ENCODE assay signal across 8 cellular contexts in genomic region chr7:29989257-29989995, GRCh38. TPM values are rescaled to one million over a fixed set of nuclear protein-coding genes. Genes with fewer than 3 reads are reported as not detected.
DNase-seq lines count a peak whose midpoint lies in the region; ATAC-seq and TF ChIP-seq lines count a peak whose summit lies in the region.

Gene SCRN1 (minus strand): TSS chr7:29989801. CDS start chr7:29969067, 20,734 bp downstream.

- peak; percentile 61 for ATAC-seq in CD4-positive, alpha-beta T cell (ENCODE audit: poor library complexity)
- ATAC-seq in GM19372 (IDR thresholded peaks at IDR 0.05; ENCODE audit: low read depth, unreplicated experiment): peak; percentile 35
- peak; percentile 39 for ATAC-seq in HG03571 (IDR thresholded peaks at IDR 0.05; ENCODE audit: unreplicated experiment)
- ATAC-seq in GM19328 (IDR thresholded peaks at IDR 0.05; ENCODE audit: unreplicated experiment): no peak

- no peaks in the 10 kb centered on the region for H3K9me3 Mint-ChIP-seq in CD4-positive, alpha-beta T cell
- peaks cover 0 to 19% (median 10%) of the 10 kb centered on the region in 6 donors for H3K9me3 Mint-ChIP-seq in immature natural killer cell

- H3K9me3 ChIP-seq in CD4-positive, alpha-beta T cell (ENCODE audit: control insufficient read depth, low read length): peaks cover 14% of the 10 kb centered on the region
- no peaks in the 10 kb centered on the region for H3K9me3 ChIP-seq in skeletal muscle satellite cell (replicated peaks; ENCODE audit: low read length)

- POLR2A ChIA-PET in CD4-positive, alpha-beta T cell (lab: Charles Lee): interaction anchor here (1.4 kb wide), 1 partner anchor 38 kb away, joined by 7 read pairs; the partner anchor contains the start of gene FKBP14

- H3K4me1 Mint-ChIP-seq in CD4-positive, alpha-beta T cell (ENCODE audit: low read depth): peaks cover 8% of the 10 kb centered on the region
- peaks cover 30 to 42% of the 10 kb centered on the region in 2 donors for H3K4me1 Mint-ChIP-seq in immature natural killer cell

- peak within 1 kb of the TSS; percentile 93 for H3K9ac ChIP-seq in skeletal muscle satellite cell (ENCODE audit: low read depth, low read length)

- CTCF ChIA-PET in CD4-positive, alpha-beta T cell (lab: Charles Lee): no interaction called here

- peak within 1 kb of the TSS; percentile 90 for H3K4me3 Mint-ChIP-seq in CD4-positive, alpha-beta T cell
- H3K4me3 Mint-ChIP-seq in immature natural killer cell: peak within 1 kb of the TSS; percentile 81 to 94 (median 91)

- H3K4me3 ChIP-seq in cardiac fibroblast (replicated peaks in 1 of 2; ENCODE audit: low read depth in 2 of 2, low read length in 2 of 2): peak within 1 kb of the TSS; percentile 77 to 79
- H3K4me3 ChIP-seq in skeletal muscle satellite cell (ENCODE audit: low read length): peak within 1 kb of the TSS; percentile 96

- no peak for TF ChIP-seq CTCF in CD4-positive, alpha-beta T cell (IDR thresholded peaks at IDR 0.05)
- TF ChIP-seq CTCF in cardiac fibroblast (IDR thresholded peaks at IDR 0.05; ENCODE audit: low read depth, low read length): no peak

- intact Hi-C loops in CD4-positive, alpha-beta T cell (cut with DNase I, micrococcal nuclease): no loop called here

- H3K36me3 ChIP-seq in skeletal muscle satellite cell (ENCODE audit: insufficient read depth, low read length): no peaks in the 10 kb centered on the region

- no peak within 1 kb of the TSS for H3K27ac ChIP-seq in CD4-positive, alpha-beta T cell (ENCODE audit: low read depth, low read length)

- peak within 1 kb of the TSS; percentile 87 for H3K4me2 ChIP-seq in skeletal muscle satellite cell (ENCODE audit: low read length)

- H3K27me3 Mint-ChIP-seq in CD4-positive, alpha-beta T cell: peaks cover 56% of the 10 kb centered on the region
- H3K27me3 Mint-ChIP-seq in immature natural killer cell (ENCODE audit: low read depth in 3 of 3): peaks cover 8 to 27% (median 15%) of the 10 kb centered on the region in 3 donors

- no peaks in the 10 kb centered on the region for H3K36me3 Mint-ChIP-seq in CD4-positive, alpha-beta T cell (ENCODE audit: low read depth)
- H3K36me3 Mint-ChIP-seq in immature natural killer cell: no peaks in the 10 kb centered on the region

- peak in 4 of 10 experiments; percentile 3 to 38 (median 10) for DNase-seq in CD4-positive, alpha-beta T cell
- DNase-seq in SW480 (ENCODE audit: low spot score) (peak; percentile 53), cardiac fibroblast (ENCODE audit: low read depth in 2 of 2) (peak; percentile 27 to 57), immature natural killer cell (peak; percentile 31 to 44 (median 44))

- H3K4me1 ChIP-seq in skeletal muscle satellite cell (ENCODE audit: control insufficient read depth, insufficient read depth, low read length): peaks cover 24% of the 10 kb centered on the region

- peaks cover 32% of the 10 kb centered on the region for H3K27me3 ChIP-seq in CD4-positive, alpha-beta T cell (ENCODE audit: control insufficient read depth, insufficient read depth, low read length)
- no peaks in the 10 kb centered on the region for H3K27me3 ChIP-seq in skeletal muscle satellite cell (ENCODE audit: control insufficient read depth, insufficient read depth, low read length)

- peak within 1 kb of the TSS; percentile 50 for H3K27ac Mint-ChIP-seq in CD4-positive, alpha-beta T cell
- peak within 1 kb of the TSS; percentile 71 to 96 (median 88) for H3K27ac Mint-ChIP-seq in immature natural killer cell

RNA-seq across cellular contexts. Expression of gene SCRN1, which starts in this region (rescaled TPM):
- total RNA-seq in CD4-positive, alpha-beta T cell: 1 to 10 TPM; 2.4 to 3.2 TPM
- 10 to 100 TPM; 10.6 to 27.8 (median 20.7) TPM for polyA plus RNA-seq in immature natural killer cell
- 61.6 and 64.9 TPM in 2 replicates for total RNA-seq in skeletal muscle satellite cell (2012; rRNA removed)
